Comparison of ENCODE assay signal across 8 cellular contexts in genomic region chr9:129412814-129413536, GRCh38.
DNase-seq lines count a peak whose midpoint lies in the region; ATAC-seq and TF ChIP-seq lines count a peak whose summit lies in the region.

No MANE protein-coding gene starts in this region.

- H3K27ac Mint-ChIP-seq in T-cell, result peak overlapping the region; percentile 97 to 98
- peak overlapping the region; percentile 94 to 99 (median 98) for H3K27ac Mint-ChIP-seq in immature natural killer cell

- no peak for TF ChIP-seq POLR2A in breast epithelium (IDR thresholded peaks at IDR 0.05)

- H3K4me1 ChIP-seq in HUES6 (ENCODE audit: control insufficient read depth, insufficient read depth, low read length) (peaks cover 30% of the 10 kb centered on the region), breast epithelium (peaks cover 7 to 8% of the 10 kb centered on the region in 2 donors)

- H3K9me3 ChIP-seq in HUES6 (ENCODE audit: control insufficient read depth, insufficient read depth, low read depth, low read length), result peaks cover 8% of the 10 kb centered on the region
- no peaks in the 10 kb centered on the region for H3K9me3 ChIP-seq in breast epithelium

- CTCF ChIA-PET in T-cell (lab: Charles Lee), result interaction anchor here in 1 of 2 donors (0.9 kb wide), 1 partner anchor 325 kb away, joined by 3 read pairs; no protein-coding TSS in a partner anchor

- peak; percentile 31 to 38 (median 38) for TF ChIP-seq CTCF in breast epithelium (IDR thresholded peaks at IDR 0.05)
- TF ChIP-seq CTCF in GM20000 (IDR thresholded peaks at IDR 0.05; ENCODE audit: extremely low read depth, missing control alignments), result no peak

- ATAC-seq in GM21423 (IDR thresholded peaks at IDR 0.05; ENCODE audit: unreplicated experiment), result peak; percentile 2
- peak; percentile 43 to 60 (median 54) for ATAC-seq in T-cell (replicated peaks in 1 of 4)

- intact Hi-C loops in breast epithelium (cut with DNase I; ENCODE audit: low total_unique reads), result no loop called here

- DNase-seq in COR-L47 (lab: John Stamatoyannopoulos, UW) (peak; percentile 72), T-cell (peak in 12 of 34 experiments; percentile 9 to 61 (median 34)), breast epithelium (ENCODE audit: low spot score in 2 of 2) (peak in 1 of 2 donors; percentile 68), immature natural killer cell (no peak), skeletal muscle cell (ENCODE audit: low read depth) (peak; percentile 71), GM20000 (ENCODE audit: low spot score) (no peak)

- H3K27me3 ChIP-seq in HUES6 (ENCODE audit: control insufficient read depth, insufficient read depth, low read length), result no peaks in the 10 kb centered on the region; the same call in 1 of the 2 replicates
- no peaks in the 10 kb centered on the region for H3K27me3 ChIP-seq in breast epithelium

- H3K36me3 ChIP-seq in HUES6 (ENCODE audit: control insufficient read depth, insufficient read depth, low read length), result no peaks in the 10 kb centered on the region
- H3K36me3 ChIP-seq in breast epithelium, result no peaks in the 10 kb centered on the region

- H3K9me3 Mint-ChIP-seq in T-cell, result peaks cover 3 to 9% (median 6%) of the 10 kb centered on the region in 3 donors
- H3K9me3 Mint-ChIP-seq in immature natural killer cell, result peaks cover 5 to 10% (median 8%) of the 10 kb centered on the region in 6 donors

- peak overlapping the region; percentile 96; the same call in 1 of the 2 replicates for H3K27ac ChIP-seq in HUES6 (ENCODE audit: low read depth, low read length)
- peak overlapping the region; percentile 100 for H3K27ac ChIP-seq in breast epithelium

- H3K4me3 ChIP-seq in HUES6 (ENCODE audit: low read depth, low read length), result peak overlapping the region; percentile 54
- peak overlapping the region; percentile 52 to 84 (median 63) for H3K4me3 ChIP-seq in breast epithelium
- peak overlapping the region; percentile 34 for H3K4me3 ChIP-seq in skeletal muscle cell (ENCODE audit: low read depth, low read length)

- POLR2A ChIA-PET in T-cell (lab: Charles Lee), result interaction anchor here in 1 of 2 donors (0.6 kb wide), 3 partner anchors 76 to 436 kb away, joined by 4 read pairs; no protein-coding TSS in a partner anchor

- peaks cover 15 to 44% (median 29%) of the 10 kb centered on the region in 3 donors for H3K4me1 Mint-ChIP-seq in T-cell
- peaks cover 22 to 26% of the 10 kb centered on the region in 2 donors for H3K4me1 Mint-ChIP-seq in immature natural killer cell

- H3K4me3 Mint-ChIP-seq in T-cell, result peak overlapping the region; percentile 76 to 81 (median 80)
- peak overlapping the region; percentile 85 to 89 (median 86) for H3K4me3 Mint-ChIP-seq in immature natural killer cell

- H3K27me3 Mint-ChIP-seq in T-cell (no peaks in the 10 kb centered on the region), immature natural killer cell (ENCODE audit: low read depth in 3 of 3) (peaks cover 56 to 71% (median 66%) of the 10 kb centered on the region in 3 donors)

- H3K9ac ChIP-seq in HUES6 (ENCODE audit: low read length), result peak overlapping the region; percentile 76

- H3K36me3 Mint-ChIP-seq in T-cell (peaks cover 3% of the 10 kb centered on the region), immature natural killer cell (peaks cover 4 to 10% (median 5%) of the 10 kb centered on the region in 3 donors)

Comparison
In these comparisons a context has a peak if more than half of its experiments do, and no peak if none do; other contexts are left out.
1. DNase-seq: peak in COR-L47 (single experiment) and skeletal muscle cell (single experiment); none in immature natural killer cell (0 of 3) and GM20000 (single experiment).
2. Peak in every context shown above with its lines, with median percentiles within 50 percentile points of each other: H3K4me3 ChIP-seq.